Comparison of ENCODE assay signal across 30 cellular contexts in genomic region chr3:29527251-29527650, GRCh38.
"Had no signal": no experiment of that assay in that cellular context is flagged by ENCODE, and none has a peak within 500 bp of the region (broad histone marks: within the 10 kb centered on the region; RNA-seq: fewer than 3 reads in every experiment).

No MANE protein-coding gene starts in this region.

- ATAC-seq: activated T-helper 17 cell treated with anti-CD3 and anti-CD28 coated beads, Interleukin-2, amount 50 U/mL, for 72 hours; foreskin keratinocyte; left cardiac atrium; stimulated activated memory B cell treated with anti-CD40 and anti-IgM and Interleukin-4, amounts not matched to agents 10 μg/mL and 1 μg/mL and 100 μg/mL, for 72 hours; stimulated activated naive CD8-positive, alpha-beta T cell treated with anti-CD3 and anti-CD28 coated beads, Interleukin-15, amount 100 ng/mL, for 72 hours had no signal

- H2AFZ ChIP-seq: hepatocyte had no signal

- H3K4me3 ChIP-seq: hepatocyte, sigmoid colon, smooth muscle cell, thyroid gland, upper lobe of left lung had no signal

- H3K36me3 ChIP-seq: neutrophil, sigmoid colon, thyroid gland, upper lobe of left lung had no signal

- DNase-seq: activated CD4-positive, alpha-beta T cell treated with anti-CD3 and anti-CD28 coated beads for 4 hours; activated CD4-positive, alpha-beta T cell treated with anti-CD3 and anti-CD28 coated beads, Interleukin-2, amount 50 U/mL, for 4 hours; activated gamma-delta T cell treated with Interleukin-2 at 50 U/mL for 16 hours; activated naive CD4-positive, alpha-beta T cell treated with anti-CD3 and anti-CD28 coated beads, Interleukin-2, amount 50 U/mL, for 16 hours; activated T-cell treated with anti-CD3 and anti-CD28 coated beads, Interleukin-2, amount 50 U/mL, for 1 hour; amygdala; effector memory CD4-positive, alpha-beta T cell; erythroblast; foreskin keratinocyte; left cardiac atrium; naive B cell; nephron progenitor cell; retina; sigmoid colon; stimulated activated CD4-positive, alpha-beta T cell treated with anti-CD3 and anti-CD28 coated beads, Interleukin-1b, Interleukin-23, amount 100 ng/mL, for 48 hours; stimulated activated CD4-positive, alpha-beta T cell treated with anti-CD3 and anti-CD28 coated beads, Interleukin-4, amount 100 ng/mL, for 4 hours; stimulated activated CD8-positive, alpha-beta memory T cell treated with anti-CD3 and anti-CD28 coated beads, Interleukin-4, amount 100 ng/mL, for 48 hours; stimulated activated naive CD8-positive, alpha-beta T cell treated with anti-CD3 and anti-CD28 coated beads, Interleukin-15, amount 100 ng/mL, for 72 hours; substantia nigra; thyroid gland; upper lobe of left lung had no signal

- H3K27ac ChIP-seq: foreskin keratinocyte, hepatocyte, neutrophil, VCaP had no signal

- FAIRE-seq: bronchial epithelial cell, colon, keratinocyte had no signal

- H3K4me2 ChIP-seq: hepatocyte, smooth muscle cell had no signal

- H3K4me1 ChIP-seq: foreskin keratinocyte had no signal

- H3K27me3 ChIP-seq: foreskin keratinocyte, hepatocyte, neutrophil, sigmoid colon, thyroid gland, upper lobe of left lung had no signal

- H3K9me3 ChIP-seq: neutrophil, sigmoid colon, thyroid gland, upper lobe of left lung had no signal
